In the genomic region with DNA sequence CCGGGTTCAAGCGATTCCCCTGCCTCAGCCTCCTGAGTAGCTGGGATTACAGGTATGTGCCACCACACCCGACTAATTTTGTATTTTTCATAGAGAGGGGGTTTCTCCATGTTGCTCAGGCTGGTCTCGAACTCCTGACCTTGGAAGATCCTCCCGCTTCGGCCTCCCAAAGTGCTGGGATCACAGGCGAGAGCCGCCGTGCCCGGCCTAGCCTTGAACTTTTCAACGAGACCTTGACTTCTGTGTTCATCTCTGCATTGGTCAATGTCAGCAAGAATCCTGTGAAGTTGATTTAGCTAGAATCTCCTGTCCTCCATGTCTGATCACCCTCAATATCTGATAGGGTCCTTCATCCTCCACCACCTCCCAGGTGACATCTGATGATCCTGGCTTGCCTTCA, we compare ENCODE assay signal across 32 cellular contexts.
"Had no signal": no experiment of that assay in that cellular context is flagged by ENCODE, and none has a peak within 500 bp of the region (broad histone marks: within the 10 kb centered on the region; RNA-seq: fewer than 3 reads in every experiment).

No MANE protein-coding gene starts in this region.

- DNase-seq: activated CD4-positive, alpha-beta memory T cell treated with anti-CD3 and anti-CD28 coated beads for 36 hours; activated CD4-positive, alpha-beta T cell treated with anti-CD3 and anti-CD28 coated beads for 4 hours; activated CD4-positive, alpha-beta T cell treated with anti-CD3 and anti-CD28 coated beads, Interleukin-2, amount 50 U/mL, for 1 hour; activated CD4-positive, CD25-positive, alpha-beta regulatory T cell treated with anti-CD3 and anti-CD28 coated beads, Interleukin-2, amount 50 U/mL, for 72 hours; activated CD8-positive, alpha-beta memory T cell treated with anti-CD3 and anti-CD28 coated beads, Interleukin-2, amount 10 ng/mL, durations not matched to agents 7 days and 5 days; activated CD8-positive, alpha-beta memory T cell treated with anti-CD3 and anti-CD28 coated beads, Interleukin-2, amount 50 U/mL, for 48 hours; activated effector memory CD4-positive, alpha-beta T cell treated with Interleukin-2 at 50 U/mL for 16 hours; activated naive CD4-positive, alpha-beta T cell treated with anti-CD3 and anti-CD28 coated beads, Interleukin-2, amount 10 ng/mL, durations not matched to agents 7 days and 5 days; activated naive CD8-positive, alpha-beta T cell treated with anti-CD3 and anti-CD28 coated beads, Interleukin-2, amount 50 U/mL, for 24 hours; activated T-cell treated with anti-CD3 and anti-CD28 coated beads, Interleukin-2, amount 50 U/mL, for 48 hours; anterior cingulate cortex; brain microvascular endothelial cell; NCI-H1092 treated with DMSO at 0.1 percent for 48 hours; NCI-H1417; NCI-H146; NCI-H1930; NCI-H345; NCI-H526; NCI-H748 treated with DMSO at 0.1 percent for 48 hours; NK-92 treated with Interleukin-12 subunit alpha and Interleukin-12 subunit beta, amount 100 ng/mL, for 24 hours; PC-3; Peyer's patch; RPMI8226; SHP77 treated with DMSO at 0.1 percent for 48 hours; SK-N-SH had no signal

- H3K36me3 Mint-ChIP-seq: activated CD4-positive, alpha-beta memory T cell treated with anti-CD3 and anti-CD28 coated beads for 36 hours; activated CD8-positive, alpha-beta memory T cell treated with anti-CD3 and anti-CD28 coated beads, Interleukin-2, amount 10 ng/mL, durations not matched to agents 7 days and 5 days; activated naive CD4-positive, alpha-beta T cell treated with anti-CD3 and anti-CD28 coated beads, Interleukin-2, amount 10 ng/mL, durations not matched to agents 7 days and 5 days; activated naive CD8-positive, alpha-beta T cell; WTC11 had no signal

- H3K27ac Mint-ChIP-seq: activated CD4-positive, alpha-beta memory T cell treated with anti-CD3 and anti-CD28 coated beads for 36 hours; activated CD8-positive, alpha-beta memory T cell treated with anti-CD3 and anti-CD28 coated beads, Interleukin-2, amount 10 ng/mL, durations not matched to agents 7 days and 5 days; activated naive CD4-positive, alpha-beta T cell treated with anti-CD3 and anti-CD28 coated beads, Interleukin-2, amount 10 ng/mL, durations not matched to agents 7 days and 5 days; activated naive CD8-positive, alpha-beta T cell; activated naive CD8-positive, alpha-beta T cell treated with anti-CD3 and anti-CD28 coated beads, Interleukin-2, amount 50 U/mL, for 24 hours; T-helper 1 cell treated with Interleukin-12 subunit alpha and Interleukin-12 subunit beta and Interleukin-4 antibody, amounts not matched to agents 30 μg/mL and 1 μg/mL, for 36 hours; T-helper 2 cell treated with Interferon-gamma antibody and Interleukin-4, amounts not matched to agents 5 μg/mL and 100 μg/mL, for 36 hours; WTC11 had no signal

- H3K4me3 ChIP-seq: K562, Peyer's patch, SJSA1 had no signal

- H3K27me3 ChIP-seq: brain microvascular endothelial cell, Peyer's patch, SJSA1 had no signal

- FAIRE-seq: K562, TTC549 had no signal

- H3K4me3 Mint-ChIP-seq: activated CD4-positive, alpha-beta memory T cell treated with anti-CD3 and anti-CD28 coated beads for 36 hours; activated CD8-positive, alpha-beta memory T cell treated with anti-CD3 and anti-CD28 coated beads, Interleukin-2, amount 10 ng/mL, durations not matched to agents 7 days and 5 days; activated naive CD4-positive, alpha-beta T cell treated with anti-CD3 and anti-CD28 coated beads, Interleukin-2, amount 10 ng/mL, durations not matched to agents 7 days and 5 days; activated naive CD8-positive, alpha-beta T cell; activated naive CD8-positive, alpha-beta T cell treated with anti-CD3 and anti-CD28 coated beads, Interleukin-2, amount 50 U/mL, for 24 hours; T-helper 1 cell treated with Interleukin-12 subunit alpha and Interleukin-12 subunit beta and Interleukin-4 antibody, amounts not matched to agents 30 μg/mL and 1 μg/mL, for 36 hours; T-helper 2 cell treated with Interferon-gamma antibody and Interleukin-4, amounts not matched to agents 5 μg/mL and 100 μg/mL, for 36 hours; WTC11 had no signal

- H3K9me3 Mint-ChIP-seq: activated CD4-positive, alpha-beta memory T cell treated with anti-CD3 and anti-CD28 coated beads for 36 hours; activated naive CD4-positive, alpha-beta T cell treated with anti-CD3 and anti-CD28 coated beads, Interleukin-2, amount 10 ng/mL, durations not matched to agents 7 days and 5 days; activated naive CD8-positive, alpha-beta T cell treated with anti-CD3 and anti-CD28 coated beads, Interleukin-2, amount 50 U/mL, for 24 hours; T-helper 1 cell treated with Interleukin-12 subunit alpha and Interleukin-12 subunit beta and Interleukin-4 antibody, amounts not matched to agents 30 μg/mL and 1 μg/mL, for 36 hours; T-helper 2 cell treated with Interferon-gamma antibody and Interleukin-4, amounts not matched to agents 5 μg/mL and 100 μg/mL, for 36 hours; WTC11 had no signal

- ATAC-seq: activated CD8-positive, alpha-beta memory T cell treated with anti-CD3 and anti-CD28 coated beads, Interleukin-2, amount 10 ng/mL, durations not matched to agents 7 days and 5 days; activated naive CD8-positive, alpha-beta T cell treated with anti-CD3 and anti-CD28 coated beads, Interleukin-2, amount 50 U/mL, for 24 hours; K562; PC-3; WTC11 had no signal

- H3K9ac ChIP-seq: SK-N-SH had no signal

- H3K9me3 ChIP-seq: Peyer's patch, SJSA1, SK-N-SH had no signal

- H3K27me3 Mint-ChIP-seq: activated naive CD8-positive, alpha-beta T cell; activated naive CD8-positive, alpha-beta T cell treated with anti-CD3 and anti-CD28 coated beads, Interleukin-2, amount 50 U/mL, for 24 hours had no signal

- H3K27ac ChIP-seq: brain microvascular endothelial cell, Peyer's patch, SJSA1 had no signal

- H3K4me1 Mint-ChIP-seq: activated CD8-positive, alpha-beta memory T cell treated with anti-CD3 and anti-CD28 coated beads, Interleukin-2, amount 10 ng/mL, durations not matched to agents 7 days and 5 days; WTC11 had no signal

- H3K36me3 ChIP-seq: brain microvascular endothelial cell, Peyer's patch, SJSA1 had no signal
